Comparison of ENCODE assay signal across 12 cellular contexts in genomic region chr10:95408931-95409873, GRCh38.
DNase-seq lines count a peak whose midpoint lies in the region; ATAC-seq and TF ChIP-seq lines count a peak whose summit lies in the region.
"Had no signal": no experiment of that assay in that cellular context is flagged by ENCODE, and none has a peak within 500 bp of the region (broad histone marks: within the 10 kb centered on the region; RNA-seq: fewer than 3 reads in every experiment).

No MANE protein-coding gene starts in this region.

- peak; percentile 23 to 82 for DNase-seq in PC-9
- DNase-seq in esophagus muscularis mucosa (ENCODE audit: extremely low spot score) = no peak
- peak; percentile 29 for DNase-seq in neural progenitor cell (ENCODE audit: low spot score)
- no peak for DNase-seq in type B pancreatic cell (ENCODE audit: extremely low spot score, unreplicated experiment)
- DNase-seq in NCI-H1694 treated with DMSO at 0.1 percent for 48 hours (lab: John Stamatoyannopoulos, UW) = no peak
- no peak for DNase-seq in HFFc6
- DNase-seq: naive B cell; NCI-H1092 treated with DMSO at 0.1 percent for 48 hours; stimulated activated CD4-positive, alpha-beta T cell treated with anti-CD3 and anti-CD28 coated beads, Interleukin-2, amount 100 ng/mL, for 48 hours had no signal

- intact Hi-C loops in PC-9 (cut with micrococcal nuclease; ENCODE audit: unreplicated experiment) (loop anchor here (1.0 to 2.0 kb wide), 2 partner anchors 15 to 142 kb away; no protein-coding TSS in a partner anchor), esophagus muscularis mucosa (cut with DNase I) (no loop called here)

- no peaks in the 10 kb centered on the region for H4K20me1 ChIP-seq in PC-9 (ENCODE audit: insufficient read depth)
- H4K20me1 ChIP-seq in neural progenitor cell (ENCODE audit: low read depth) = no peaks in the 10 kb centered on the region

- H3K9me3 ChIP-seq in PC-9 (ENCODE audit: insufficient read depth, low read depth) (no peaks in the 10 kb centered on the region), esophagus muscularis mucosa (no peaks in the 10 kb centered on the region), neural progenitor cell (ENCODE audit: low read depth) (no peaks in the 10 kb centered on the region)

- peak overlapping the region; percentile 44; the same call in 1 of the 2 replicates for H3K4me3 ChIP-seq in PC-9
- H3K4me3 ChIP-seq in esophagus muscularis mucosa = no peak overlapping the region
- H3K4me3 ChIP-seq in neural progenitor cell = no peak overlapping the region
- H3K4me3 ChIP-seq: GM12878 had no signal

- H3K9me3 Mint-ChIP-seq in neural progenitor cell (no peaks in the 10 kb centered on the region), type B pancreatic cell (no peaks in the 10 kb centered on the region), HFFc6 (no peaks in the 10 kb centered on the region)
- H3K9me3 Mint-ChIP-seq: activated T-helper 17 cell treated with anti-CD3 and anti-CD28 coated beads, Interleukin-2, amount 50 U/mL, for 72 hours; naive B cell had no signal

- H3K36me3 ChIP-seq in PC-9 (ENCODE audit: low read depth) = no peaks in the 10 kb centered on the region
- H3K36me3 ChIP-seq in esophagus muscularis mucosa = peaks cover 25 to 68% (median 57%) of the 10 kb centered on the region in 4 donors
- no peaks in the 10 kb centered on the region for H3K36me3 ChIP-seq in neural progenitor cell

- H3K4me2 ChIP-seq in PC-9 (peak overlapping the region; percentile 82), neural progenitor cell (peak overlapping the region; percentile 16)

- POLR2A ChIA-PET in PC-9 (lab: Charles Lee; ENCODE audit: unreplicated experiment) = interaction anchor here (0.6 kb wide), 1 partner anchor 714 kb away, joined by 4 read pairs; no protein-coding TSS in a partner anchor

- H2AFZ ChIP-seq in PC-9 = no peak overlapping the region
- no peak overlapping the region for H2AFZ ChIP-seq in neural progenitor cell (replicated peaks)

- TSS peak; percentile 85 for BruUV-seq in PC-9 (replicated peaks; lab: Mats Ljungman, UMichigan)

- peak; percentile 83 for TF ChIP-seq EP300 in esophagus muscularis mucosa (IDR thresholded peaks at IDR 0.05)

- H3K79me2 ChIP-seq in PC-9 (ENCODE audit: low read depth) (no peaks in the 10 kb centered on the region), neural progenitor cell (ENCODE audit: low read depth) (no peaks in the 10 kb centered on the region)

- no peaks in the 10 kb centered on the region for H3K9me2 ChIP-seq in PC-9 (ENCODE audit: insufficient read depth)

- H3K36me3 Mint-ChIP-seq in neural progenitor cell (peaks cover 3% of the 10 kb centered on the region), type B pancreatic cell (no peaks in the 10 kb centered on the region), HFFc6 (ENCODE audit: low read depth) (no peaks in the 10 kb centered on the region)
- H3K36me3 Mint-ChIP-seq: naive B cell had no signal

- H3K4me1 ChIP-seq in PC-9 (replicated peaks; ENCODE audit: insufficient read depth) (peaks cover 54% of the 10 kb centered on the region), esophagus muscularis mucosa (peaks cover 83 to 100% (median 100%) of the 10 kb centered on the region in 4 donors), neural progenitor cell (peaks cover 22% of the 10 kb centered on the region)

- peak overlapping the region; percentile 40 for H3K27ac Mint-ChIP-seq in neural progenitor cell
- peak overlapping the region; percentile 79 for H3K27ac Mint-ChIP-seq in type B pancreatic cell
- H3K27ac Mint-ChIP-seq in HFFc6 = no peak overlapping the region
- H3K27ac Mint-ChIP-seq: activated T-helper 17 cell treated with anti-CD3 and anti-CD28 coated beads, Interleukin-2, amount 50 U/mL, for 72 hours had no signal

- no peak overlapping the region for H3K9ac ChIP-seq in neural progenitor cell

- TF ChIP-seq POLR2A in esophagus muscularis mucosa (IDR thresholded peaks at IDR 0.05; ENCODE audit: low read depth) = no peak
- no peak for TF ChIP-seq POLR2A in GM18505 (IDR thresholded peaks at IDR 0.05; ENCODE audit: borderline replicate concordance, extremely low read depth, insufficient read depth, insufficient read length)

- no peaks in the 10 kb centered on the region for H3K27me3 ChIP-seq in PC-9 (ENCODE audit: insufficient read depth, low read depth)
- no peaks in the 10 kb centered on the region for H3K27me3 ChIP-seq in esophagus muscularis mucosa
- H3K27me3 ChIP-seq in neural progenitor cell = no peaks in the 10 kb centered on the region

- H3F3A ChIP-seq in PC-9 (ENCODE audit: insufficient read depth, low read depth) = peaks cover 44% of the 10 kb centered on the region
- no peaks in the 10 kb centered on the region for H3F3A ChIP-seq in neural progenitor cell (ENCODE audit: low read depth)

- H3K4me1 Mint-ChIP-seq in neural progenitor cell (peaks cover 29% of the 10 kb centered on the region), type B pancreatic cell (ENCODE audit: unreplicated experiment) (peaks cover 9% of the 10 kb centered on the region), HFFc6 (ENCODE audit: low read depth) (no peaks in the 10 kb centered on the region)
- H3K4me1 Mint-ChIP-seq: activated T-helper 17 cell treated with anti-CD3 and anti-CD28 coated beads, Interleukin-2, amount 50 U/mL, for 72 hours had no signal

- 12% methylated on average over 3 of the region's 3 CpGs for WGBS in esophagus muscularis mucosa

- H3K4me3 Mint-ChIP-seq in neural progenitor cell (no peak overlapping the region), type B pancreatic cell (no peak overlapping the region), HFFc6 (no peak overlapping the region)
- H3K4me3 Mint-ChIP-seq: activated T-helper 17 cell treated with anti-CD3 and anti-CD28 coated beads, Interleukin-2, amount 50 U/mL, for 72 hours; naive B cell had no signal

- CTCF ChIA-PET in PC-9 (lab: Charles Lee) = interaction anchor here (0.7 to 0.9 kb wide), 4 partner anchors 21 to 262 kb away, joined by 3 to 7 read pairs (median 6); no protein-coding TSS in a partner anchor

- no peak for ATAC-seq in GM18505 (IDR thresholded peaks at IDR 0.05; ENCODE audit: unreplicated experiment)
- ATAC-seq: activated T-helper 17 cell treated with anti-CD3 and anti-CD28 coated beads, Interleukin-2, amount 50 U/mL, for 72 hours; GM12878 had no signal

- H3K27ac ChIP-seq in PC-9 = peak overlapping the region; percentile 100
- H3K27ac ChIP-seq in esophagus muscularis mucosa (replicated peaks in 1 of 4) = peak overlapping the region; percentile 85 to 97 (median 94)
- no peak overlapping the region for H3K27ac ChIP-seq in neural progenitor cell

- no peaks in the 10 kb centered on the region for H3K27me3 Mint-ChIP-seq in neural progenitor cell (ENCODE audit: insufficient read depth, low read depth)
- H3K27me3 Mint-ChIP-seq in type B pancreatic cell = no peaks in the 10 kb centered on the region
- H3K27me3 Mint-ChIP-seq in HFFc6 (ENCODE audit: insufficient read depth) = peaks cover 14% of the 10 kb centered on the region
- H3K27me3 Mint-ChIP-seq: activated T-helper 17 cell treated with anti-CD3 and anti-CD28 coated beads, Interleukin-2, amount 50 U/mL, for 72 hours had no signal

- TF ChIP-seq CTCF in PC-9 (conservative IDR thresholded peaks at IDR 0.05) (no peak; the same call in 1 of the 2 replicates), esophagus muscularis mucosa (IDR thresholded peaks at IDR 0.05) (no peak), neural progenitor cell (IDR thresholded peaks at IDR 0.05) (no peak), type B pancreatic cell (conservative IDR thresholded peaks at IDR 0.05) (no peak), HFFc6 (IDR thresholded peaks at IDR 0.05) (no peak)

Comparison
In these comparisons a context has a peak if more than half of its experiments do, and no peak if none do; other contexts are left out.
1. DNase-seq: peak in PC-9 (2 of 2) and neural progenitor cell (single experiment); none in esophagus muscularis mucosa (single experiment), type B pancreatic cell (single experiment), NCI-H1694 treated with DMSO at 0.1 percent for 48 hours (single experiment) and HFFc6 (single experiment).